In the genomic region with DNA sequence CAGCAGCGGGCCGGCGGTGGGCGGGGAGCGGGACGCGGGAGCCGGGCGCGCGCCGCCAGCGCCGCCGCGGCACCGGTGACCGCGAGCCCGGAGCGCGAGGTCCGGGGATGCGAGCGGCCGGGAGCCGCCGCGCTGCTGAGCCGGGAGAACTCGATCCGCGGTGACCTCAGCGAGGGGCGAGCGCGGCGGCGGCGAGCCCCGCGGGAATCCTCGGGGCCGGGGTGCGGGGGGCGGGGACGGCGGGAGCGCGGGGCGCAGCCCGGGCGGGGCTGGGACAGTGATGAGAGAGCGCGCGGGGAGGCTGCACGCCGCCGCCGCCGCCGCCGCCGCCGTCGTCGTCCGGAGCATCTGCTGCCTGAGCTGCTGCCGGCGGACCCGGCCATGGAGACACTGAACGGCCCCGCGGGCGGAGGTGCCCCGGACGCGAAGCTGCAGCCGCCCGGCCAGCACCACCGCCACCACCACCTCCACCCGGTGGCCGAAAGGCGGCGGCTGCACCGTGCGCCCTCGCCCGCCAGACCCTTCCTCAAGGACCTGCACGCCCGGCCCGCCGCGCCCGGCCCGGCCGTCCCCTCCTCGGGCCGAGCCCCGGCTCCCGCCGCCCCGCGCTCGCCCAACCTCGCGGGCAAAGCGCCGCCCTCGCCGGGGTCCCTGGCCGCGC, we compare ENCODE assay signal across 8 cellular contexts. TPM values are rescaled to one million over a fixed set of nuclear protein-coding genes. Genes with fewer than 3 reads are reported as not detected.
A peak's percentile ranks its signal among the peaks of the same experiment; 100 is the strongest.
DNase-seq lines count a peak whose midpoint lies in the region; ATAC-seq, FAIRE-seq and TF ChIP-seq lines count a peak whose summit lies in the region.

Gene MTCL1, plus strand, starts transcription at position 277 of the 661 bp plus-strand sequence. Its CDS starts 105 bp downstream, at position 382.

- peak within 1 kb of the TSS; percentile 71 to 90 (median 83) for H3K27ac ChIP-seq in pancreas

- H3K4me1 ChIP-seq in pancreas: peaks cover 0 to 9% (median 4%) of the 10 kb centered on the region in 3 donors

- H3K27ac Mint-ChIP-seq in activated naive CD4-positive, alpha-beta T cell treated with anti-CD3 and anti-CD28 coated beads, Interleukin-2, amount 50 U/mL, for 72 hours: peak within 1 kb of the TSS in 1 of 2 donors; percentile 44

- H3K27me3 ChIP-seq in pancreas: no peaks in the 10 kb centered on the region

- DNase-seq in Ammon's horn (ENCODE audit: low spot score) (peak; percentile 37), NCI-H510A treated with DMSO at 0.1 percent for 48 hours (lab: John Stamatoyannopoulos, UW) (peak; percentile 81), cardiac septum (ENCODE audit: low spot score) (no peak), pancreas (peak in 4 of 6 donors; percentile 31 to 79 (median 52)), pons (ENCODE audit: low spot score) (no peak)
- DNase-seq in activated naive CD4-positive, alpha-beta T cell treated with anti-CD3 and anti-CD28 coated beads, Interleukin-2, amount 50 U/mL, for 72 hours (ENCODE audit: low spot score in 2 of 2): peak in 1 of 2 donors; percentile 41

- 0% methylated on average over 14 to 113 of the region's 113 CpGs for WGBS in pancreas, 2 donors

- H3K9me3 ChIP-seq in pancreas: no peaks in the 10 kb centered on the region

- TF ChIP-seq CTCF in pancreas (IDR thresholded peaks at IDR 0.05): no peak

- no peaks in the 10 kb centered on the region for H3K9me3 Mint-ChIP-seq in activated naive CD4-positive, alpha-beta T cell treated with anti-CD3 and anti-CD28 coated beads, Interleukin-2, amount 50 U/mL, for 72 hours

- intact Hi-C loops in cardiac septum (cut with DNase I): no loop called here
- intact Hi-C loops in pancreas (cut with DNase I): no loop called here

- no peak for FAIRE-seq in pancreas (lab: Jason Lieb, UNC)

- no peaks in the 10 kb centered on the region for H3K36me3 ChIP-seq in pancreas

- H3K4me3 ChIP-seq in pancreas: peak within 1 kb of the TSS; percentile 37 to 65 (median 57)

- ATAC-seq in GM18520 (IDR thresholded peaks at IDR 0.05; ENCODE audit: unreplicated experiment): peak; percentile 20
- ATAC-seq in HG02973 (IDR thresholded peaks at IDR 0.05; ENCODE audit: unreplicated experiment): peak; percentile 44
- peak; percentile 48 to 51 for ATAC-seq in activated naive CD4-positive, alpha-beta T cell treated with anti-CD3 and anti-CD28 coated beads, Interleukin-2, amount 50 U/mL, for 72 hours
- ATAC-seq in pancreas: peak in 1 of 4 donors; percentile 8

- peaks cover 0 to 5% of the 10 kb centered on the region in 2 donors for H3K36me3 Mint-ChIP-seq in activated naive CD4-positive, alpha-beta T cell treated with anti-CD3 and anti-CD28 coated beads, Interleukin-2, amount 50 U/mL, for 72 hours

RNA-seq across cellular contexts. Expression of gene MTCL1, which starts in this region (rescaled TPM):
- under 1 TPM; 0.06 to 0.66 TPM for total RNA-seq in activated naive CD4-positive, alpha-beta T cell treated with anti-CD3 and anti-CD28 coated beads, Interleukin-2, amount 50 U/mL, for 72 hours
- total RNA-seq in cardiac septum: 16.3 TPM
- 10 to 100 TPM in 4 of 6 donors, 1 to 10 TPM in 2; 9.2 to 14.9 (median 11.9) TPM for total RNA-seq in pancreas
- 10 to 100 TPM; 12.5 to 18.4 TPM for polyA plus RNA-seq in pancreas

Comparison
In these comparisons a context has a peak if more than half of its experiments do, and no peak if none do; other contexts are left out.
1. RNA of gene MTCL1 (total RNA-seq): 16.3 TPM in cardiac septum (single experiment) and 9.2 to 14.9 TPM in pancreas; 0.06 to 0.66 TPM in activated naive CD4-positive, alpha-beta T cell treated with anti-CD3 and anti-CD28 coated beads, Interleukin-2, amount 50 U/mL, for 72 hours; every median in the first group is over 4 times any median in the second.
2. Peak in ATAC-seq in activated naive CD4-positive, alpha-beta T cell treated with anti-CD3 and anti-CD28 coated beads, Interleukin-2, amount 50 U/mL, for 72 hours; RNA of the gene not detected or under 1 TPM.
3. DNase-seq: peak in Ammon's horn (single experiment), NCI-H510A treated with DMSO at 0.1 percent for 48 hours (single experiment) and pancreas (4 of 6); none in cardiac septum (single experiment) and pons (single experiment).